1 cellular context compared by ENCODE assay signal in genomic region chr21:17726047-17726446, GRCh38.
TF ChIP-seq lines count a peak whose summit lies in the region.

No MANE protein-coding gene starts in this region.

TF ChIP-seq in HCT116, 20 proteins besides CTCF, POLR2A, EP300 and RAD21 (continued from another document):
- TF ChIP-seq EGR1 (IDR thresholded peaks at IDR 0.05; ENCODE audit: low read depth) (no peak), SP1 (IDR thresholded peaks at IDR 0.05; ENCODE audit: low read depth) (no peak), ZNF274 (IDR thresholded peaks at IDR 0.05; ENCODE audit: low read depth, low read length) (no peak), POLR2AphosphoS5 (IDR thresholded peaks at IDR 0.05; ENCODE audit: low read depth, low read length) (no peak), ZFX (IDR thresholded peaks at IDR 0.05) (no peak), ELF1 (IDR thresholded peaks at IDR 0.05; ENCODE audit: borderline replicate concordance, low read depth) (no peak), TCF7L2 (IDR thresholded peaks at IDR 0.05; ENCODE audit: borderline replicate concordance, extremely low read depth, insufficient read depth, insufficient read length) (no peak), CBX3 (IDR thresholded peaks at IDR 0.05; ENCODE audit: low read depth) (no peak), FOSL1 (IDR thresholded peaks at IDR 0.05; ENCODE audit: low read depth) (no peak), EZH2 (IDR thresholded peaks at IDR 0.05) (no peak)
- TF ChIP-seq, protein P1, sequence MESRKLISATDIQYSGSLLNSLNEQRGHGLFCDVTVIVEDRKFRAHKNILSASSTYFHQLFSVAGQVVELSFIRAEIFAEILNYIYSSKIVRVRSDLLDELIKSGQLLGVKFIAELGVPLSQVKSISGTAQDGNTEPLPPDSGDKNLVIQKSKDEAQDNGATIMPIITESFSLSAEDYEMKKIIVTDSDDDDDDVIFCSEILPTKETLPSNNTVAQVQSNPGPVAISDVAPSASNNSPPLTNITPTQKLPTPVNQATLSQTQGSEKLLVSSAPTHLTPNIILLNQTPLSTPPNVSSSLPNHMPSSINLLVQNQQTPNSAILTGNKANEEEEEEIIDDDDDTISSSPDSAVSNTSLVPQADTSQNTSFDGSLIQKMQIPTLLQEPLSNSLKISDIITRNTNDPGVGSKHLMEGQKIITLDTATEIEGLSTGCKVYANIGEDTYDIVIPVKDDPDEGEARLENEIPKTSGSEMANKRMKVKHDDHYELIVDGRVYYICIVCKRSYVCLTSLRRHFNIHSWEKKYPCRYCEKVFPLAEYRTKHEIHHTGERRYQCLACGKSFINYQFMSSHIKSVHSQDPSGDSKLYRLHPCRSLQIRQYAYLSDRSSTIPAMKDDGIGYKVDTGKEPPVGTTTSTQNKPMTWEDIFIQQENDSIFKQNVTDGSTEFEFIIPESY (IDR thresholded peaks at IDR 0.05; ENCODE audit: extremely low read depth, insufficient replicate concordance, low read length): no peak
